Comparison of ENCODE assay signal across 8 cellular contexts in the genomic region with DNA sequence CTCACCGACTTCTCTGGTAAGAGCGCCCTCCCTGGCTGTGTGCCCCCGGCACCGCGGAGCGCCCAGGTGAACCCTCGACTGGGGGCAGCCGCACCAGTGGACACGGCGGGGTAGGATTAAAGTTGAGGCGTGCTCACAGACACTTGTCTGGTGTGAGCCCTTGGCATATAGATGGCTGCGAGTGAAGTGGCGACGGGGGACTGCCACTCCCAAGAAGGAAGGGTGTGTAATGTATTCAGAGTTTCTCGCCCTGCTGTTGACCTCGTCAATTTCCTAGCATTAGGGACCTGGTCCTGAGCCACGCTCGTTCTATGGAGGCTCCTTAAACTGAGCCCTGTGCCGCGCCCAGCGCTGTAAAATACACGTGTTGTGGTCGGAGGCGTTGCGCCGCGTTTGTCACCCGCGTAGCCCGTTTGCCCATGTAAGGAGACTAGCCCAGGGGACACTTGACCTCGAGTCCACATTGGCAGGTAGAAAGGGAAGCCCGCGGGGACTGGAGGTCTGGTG. TPM values are rescaled to one million over a fixed set of nuclear protein-coding genes. Genes with fewer than 3 reads are reported as not detected.
DNase-seq lines count a peak whose midpoint lies in the region; ATAC-seq and TF ChIP-seq lines count a peak whose summit lies in the region.

No MANE protein-coding gene starts in this region.

- DNase-seq in AG10803 (ENCODE audit: low read depth) (no peak), breast epithelium (ENCODE audit: low spot score in 2 of 2) (peak; percentile 62 to 71), left lung (peak; percentile 54 to 84), stomach (peak; percentile 57), NCI-H2081 treated with DMSO at 0.1 percent for 48 hours (lab: John Stamatoyannopoulos, UW) (no peak)
- no peak for DNase-seq in Jurkat, Clone E6-1 (ENCODE audit: low read depth, low spot score)

- H3K27me3 ChIP-seq in breast epithelium (no peaks in the 10 kb centered on the region), left lung (peaks cover 0 to 26% of the 10 kb centered on the region in 2 donors), stomach (peaks cover 0 to 4% (median 0%) of the 10 kb centered on the region in 3 donors)

- H3K36me3 ChIP-seq in breast epithelium, result no peaks in the 10 kb centered on the region
- H3K36me3 ChIP-seq in left lung, result peaks cover 0 to 3% of the 10 kb centered on the region in 2 donors
- peaks cover 0 to 4% (median 2%) of the 10 kb centered on the region in 4 donors for H3K36me3 ChIP-seq in stomach

- intact Hi-C loops in breast epithelium (cut with DNase I; ENCODE audit: low total_unique reads) (no loop called here), left lung (cut with DNase I) (loop anchor here in 1 of 2 donors (10.0 kb wide), 1 partner anchor 72 kb away; no protein-coding TSS in a partner anchor), stomach (cut with DNase I; ENCODE audit: low total_unique reads) (no loop called here)

- ATAC-seq in left lung (peak; percentile 42), GM19023 (IDR thresholded peaks at IDR 0.05; ENCODE audit: unreplicated experiment) (no peak), GM18498 (IDR thresholded peaks at IDR 0.05; ENCODE audit: unreplicated experiment) (no peak)

- H3K9me3 ChIP-seq in breast epithelium (no peaks in the 10 kb centered on the region), left lung (no peaks in the 10 kb centered on the region), stomach (no peaks in the 10 kb centered on the region)

- peak overlapping the region; percentile 99 for H3K27ac ChIP-seq in breast epithelium
- H3K27ac ChIP-seq in left lung, result peak overlapping the region; percentile 96 to 98
- H3K27ac ChIP-seq in stomach, result peak overlapping the region; percentile 96 to 100 (median 99)

- TF ChIP-seq EP300 in stomach (IDR thresholded peaks at IDR 0.05), result no peak

- WGBS in stomach, 5 donors, result 4 to 15% (median 8%) methylated on average over 26 to 33 of the region's 33 CpGs

- TF ChIP-seq POLR2A in breast epithelium (IDR thresholded peaks at IDR 0.05) (no peak), stomach (IDR thresholded peaks at IDR 0.05) (no peak)

- H3K4me3 ChIP-seq in AG10803 (ENCODE audit: low read length), result peak overlapping the region; percentile 71
- peak overlapping the region; percentile 52 for H3K4me3 ChIP-seq in Jurkat, Clone E6-1 (ENCODE audit: low read length)
- peak overlapping the region; percentile 71 to 94 (median 82) for H3K4me3 ChIP-seq in breast epithelium
- peak overlapping the region; percentile 74 to 75 for H3K4me3 ChIP-seq in left lung
- H3K4me3 ChIP-seq in stomach, result peak overlapping the region; percentile 52 to 72 (median 72)

- H3K4me1 ChIP-seq in breast epithelium (peaks cover 6 to 25% of the 10 kb centered on the region in 2 donors), left lung (peaks cover 17 to 44% of the 10 kb centered on the region in 2 donors), stomach (peaks cover 21 to 71% (median 54%) of the 10 kb centered on the region in 4 donors)

- TF ChIP-seq CTCF in AG10803 (conservative IDR thresholded peaks at IDR 0.05; ENCODE audit: low read length) (no peak), breast epithelium (IDR thresholded peaks at IDR 0.05) (no peak), left lung (IDR thresholded peaks at IDR 0.05) (no peak), stomach (IDR thresholded peaks at IDR 0.05) (no peak)

RNA-seq across cellular contexts. Expression of gene EVA1C, which starts 0.5 kb away (rescaled TPM):
- polyA plus RNA-seq in Jurkat, Clone E6-1 (2012; ENCODE audit: insufficient read depth, insufficient read length), result 9.8 TPM
- 10 to 100 TPM; 30.2 to 69.8 (median 58.5) TPM for total RNA-seq in breast epithelium
- 10 to 100 TPM; 21.8 to 29.8 TPM for total RNA-seq in left lung
- 100 to 1,000 TPM in 1 of 5 donors, 10 to 100 TPM in 4; 10.6 to 142 (median 48.7) TPM for total RNA-seq in stomach
- polyA plus RNA-seq in stomach, result 10 to 100 TPM; 18.2 to 39.1 (median 33.6) TPM

RNA-seq across cellular contexts. Expression of gene URB1, which starts 20.2 kb away (rescaled TPM):
- polyA plus RNA-seq in Jurkat, Clone E6-1 (2012; ENCODE audit: insufficient read depth, insufficient read length), result 14.2 TPM
- 10 to 100 TPM; 12.8 to 22.2 (median 20.6) TPM for total RNA-seq in breast epithelium
- 10 to 100 TPM; 13.7 to 15.7 TPM for total RNA-seq in left lung
- 10 to 100 TPM in 4 of 5 donors, 1 to 10 TPM in 1; 9.3 to 16.3 (median 15.4) TPM for total RNA-seq in stomach
- polyA plus RNA-seq in stomach, result 1 to 10 TPM; 1.2 to 3.4 (median 1.9) TPM

Comparison
In these comparisons a context has a peak if more than half of its experiments do, and no peak if none do; other contexts are left out.
1. DNase-seq: peak in breast epithelium (2 of 2), left lung (2 of 2) and stomach (single experiment); none in AG10803 (single experiment), Jurkat, Clone E6-1 (single experiment) and NCI-H2081 treated with DMSO at 0.1 percent for 48 hours (single experiment).
2. Peak in every context shown above with its lines, with median percentiles within 50 percentile points of each other: H3K4me3 ChIP-seq and H3K27ac ChIP-seq.